Comparison of ENCODE assay signal across 18 cellular contexts in the genomic region with DNA sequence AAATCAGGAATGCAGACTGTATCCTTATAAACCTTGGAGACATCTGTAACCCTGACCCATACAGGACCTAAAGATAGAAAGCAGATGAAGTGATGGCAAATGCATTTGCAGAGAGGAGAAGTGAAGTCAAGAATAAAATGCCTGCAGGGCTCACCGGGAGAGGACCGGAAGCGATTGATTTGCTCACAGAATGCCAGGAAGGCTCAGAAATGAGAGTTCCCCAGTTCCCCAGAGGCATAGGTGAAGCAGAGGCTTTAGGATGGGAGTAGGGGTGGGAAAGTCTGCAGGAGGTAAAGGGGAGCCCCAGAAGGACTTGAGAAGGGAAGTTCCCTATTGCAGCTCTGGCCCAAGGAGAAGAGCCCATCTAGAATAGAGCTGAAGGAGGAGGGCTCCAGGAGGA.
DNase-seq lines count a peak whose midpoint lies in the region; ATAC-seq lines count a peak whose summit lies in the region.
"Had no signal": no experiment of that assay in that cellular context is flagged by ENCODE, and none has a peak within 500 bp of the region (broad histone marks: within the 10 kb centered on the region; RNA-seq: fewer than 3 reads in every experiment).

No MANE protein-coding gene starts in this region.

- no peaks in the 10 kb centered on the region for H3K9me3 ChIP-seq in effector memory CD4-positive, alpha-beta T cell (ENCODE audit: control insufficient read depth, low read length)
- H3K9me3 ChIP-seq: Peyer's patch, stomach had no signal

- ATAC-seq in T-cell (replicated peaks in 1 of 4) (no peak), GM21515 (IDR thresholded peaks at IDR 0.05; ENCODE audit: unreplicated experiment) (no peak)
- no peak for ATAC-seq in stimulated activated memory B cell treated with anti-CD40 and anti-IgM and Interleukin-4, amounts not matched to agents 10 μg/mL and 1 μg/mL and 100 μg/mL, for 72 hours
- ATAC-seq: esophagus mucosa, left lobe of liver had no signal

- H3K27ac ChIP-seq in effector memory CD4-positive, alpha-beta T cell (ENCODE audit: insufficient read depth, low read length, poor library complexity, severe bottlenecking) = peak overlapping the region; percentile 14
- H3K27ac ChIP-seq in caudate nucleus (ENCODE audit: low read depth, low read length) = no peak overlapping the region
- H3K27ac ChIP-seq: Peyer's patch had no signal

- peaks cover 57% of the 10 kb centered on the region for H3K4me1 Mint-ChIP-seq in activated CD4-positive, alpha-beta T cell treated with anti-CD3 and anti-CD28 coated beads, Interleukin-2, amount 10 ng/mL, durations not matched to agents 24 days and 14 days
- peaks cover 65 to 76% (median 73%) of the 10 kb centered on the region in 3 donors for H3K4me1 Mint-ChIP-seq in T-cell
- H3K4me1 Mint-ChIP-seq in stimulated activated memory B cell treated with anti-CD40 and anti-IgM and Interleukin-4, amounts not matched to agents 10 μg/mL and 1 μg/mL and 100 μg/mL, for 72 hours = peaks cover 68% of the 10 kb centered on the region

- peaks cover 10% of the 10 kb centered on the region for H3K9me3 Mint-ChIP-seq in activated CD4-positive, alpha-beta T cell treated with anti-CD3 and anti-CD28 coated beads, Interleukin-2, amount 10 ng/mL, durations not matched to agents 24 days and 14 days
- H3K9me3 Mint-ChIP-seq in T-cell = peaks cover 0 to 6% (median 4%) of the 10 kb centered on the region in 3 donors
- H3K9me3 Mint-ChIP-seq in stimulated activated memory B cell treated with anti-CD40 and anti-IgM and Interleukin-4, amounts not matched to agents 10 μg/mL and 1 μg/mL and 100 μg/mL, for 72 hours = peaks cover 5% of the 10 kb centered on the region

- H3K4me3 Mint-ChIP-seq in activated CD4-positive, alpha-beta T cell treated with anti-CD3 and anti-CD28 coated beads, Interleukin-2, amount 10 ng/mL, durations not matched to agents 24 days and 14 days = peak overlapping the region; percentile 33
- H3K4me3 Mint-ChIP-seq in T-cell = peak overlapping the region; percentile 38 to 100 (median 40)
- H3K4me3 Mint-ChIP-seq in stimulated activated memory B cell treated with anti-CD40 and anti-IgM and Interleukin-4, amounts not matched to agents 10 μg/mL and 1 μg/mL and 100 μg/mL, for 72 hours = no peak overlapping the region
- H3K4me3 Mint-ChIP-seq: nephron had no signal

- no peaks in the 10 kb centered on the region for H3K27me3 ChIP-seq in effector memory CD4-positive, alpha-beta T cell (replicated peaks; ENCODE audit: control insufficient read depth, insufficient read depth, low read length, poor library complexity, severe bottlenecking)
- H3K27me3 ChIP-seq: Peyer's patch, stomach had no signal

- POLR2A ChIA-PET in T-cell (lab: Charles Lee) = interaction anchor here in 1 of 2 donors (0.6 kb wide), 1 partner anchor 121 kb away, joined by 3 read pairs; no protein-coding TSS in a partner anchor

- H3K4me1 ChIP-seq in effector memory CD4-positive, alpha-beta T cell (ENCODE audit: control insufficient read depth, insufficient read depth, low read length, poor library complexity, severe bottlenecking) = peaks cover 46% of the 10 kb centered on the region

- peak; percentile 56 for DNase-seq in activated CD4-positive, alpha-beta T cell treated with anti-CD3 and anti-CD28 coated beads, Interleukin-2, amount 10 ng/mL, durations not matched to agents 24 days and 14 days
- DNase-seq in activated CD4-positive, alpha-beta T cell treated with anti-CD3 and anti-CD28 coated beads for 4 hours = no peak
- DNase-seq in T-cell (no peak), caudate nucleus (lab: John Stamatoyannopoulos, UW) (no peak), SHP77 (lab: John Stamatoyannopoulos, UW) (no peak)
- DNase-seq in effector memory CD4-positive, alpha-beta T cell = no peak
- DNase-seq: activated CD4-positive, alpha-beta T cell treated with anti-CD3 and anti-CD28 coated beads, Interleukin-2, amount 50 U/mL, for 4 hours; activated naive CD4-positive, alpha-beta T cell; Kasumi-1; NCI-H187 treated with DMSO at 0.1 percent for 48 hours; NCI-H526 treated with DMSO at 0.1 percent for 48 hours; Peyer's patch; stomach had no signal

- peak overlapping the region; percentile 6 for H3K27ac Mint-ChIP-seq in activated CD4-positive, alpha-beta T cell treated with anti-CD3 and anti-CD28 coated beads, Interleukin-2, amount 10 ng/mL, durations not matched to agents 24 days and 14 days
- H3K27ac Mint-ChIP-seq in T-cell = peak overlapping the region; percentile 92 to 93
- peak overlapping the region; percentile 33 for H3K27ac Mint-ChIP-seq in stimulated activated memory B cell treated with anti-CD40 and anti-IgM and Interleukin-4, amounts not matched to agents 10 μg/mL and 1 μg/mL and 100 μg/mL, for 72 hours

- H3K27me3 Mint-ChIP-seq in activated CD4-positive, alpha-beta T cell treated with anti-CD3 and anti-CD28 coated beads, Interleukin-2, amount 10 ng/mL, durations not matched to agents 24 days and 14 days = no peaks in the 10 kb centered on the region
- H3K27me3 Mint-ChIP-seq in T-cell = no peaks in the 10 kb centered on the region
- H3K27me3 Mint-ChIP-seq in stimulated activated memory B cell treated with anti-CD40 and anti-IgM and Interleukin-4, amounts not matched to agents 10 μg/mL and 1 μg/mL and 100 μg/mL, for 72 hours = no peaks in the 10 kb centered on the region

- CTCF ChIA-PET in T-cell (lab: Charles Lee) = interaction anchor here in 1 of 2 donors (1.0 to 1.2 kb wide), 3 partner anchors 8 to 65 kb away, joined by 3 to 4 read pairs (median 3); no protein-coding TSS in a partner anchor

- intact Hi-C loops in activated CD4-positive, alpha-beta T cell treated with anti-CD3 and anti-CD28 coated beads, Interleukin-2, amount 10 ng/mL, durations not matched to agents 24 days and 14 days (cut with micrococcal nuclease) = no loop called here

- H3K36me3 Mint-ChIP-seq in activated CD4-positive, alpha-beta T cell treated with anti-CD3 and anti-CD28 coated beads, Interleukin-2, amount 10 ng/mL, durations not matched to agents 24 days and 14 days (ENCODE audit: low read depth) = peaks cover 38% of the 10 kb centered on the region
- H3K36me3 Mint-ChIP-seq in T-cell = peaks cover 27% of the 10 kb centered on the region
- peaks cover 16% of the 10 kb centered on the region for H3K36me3 Mint-ChIP-seq in stimulated activated memory B cell treated with anti-CD40 and anti-IgM and Interleukin-4, amounts not matched to agents 10 μg/mL and 1 μg/mL and 100 μg/mL, for 72 hours

- peak overlapping the region; percentile 5 for H3K4me3 ChIP-seq in effector memory CD4-positive, alpha-beta T cell (ENCODE audit: insufficient read depth, low read depth, low read length, poor library complexity, severe bottlenecking)
- H3K4me3 ChIP-seq: Peyer's patch, stomach had no signal

- H3K36me3 ChIP-seq in effector memory CD4-positive, alpha-beta T cell (ENCODE audit: control insufficient read depth, insufficient read depth, low read length) = peaks cover 3% of the 10 kb centered on the region
- H3K36me3 ChIP-seq: Peyer's patch, stomach had no signal

Comparison
In these comparisons a context has a peak if more than half of its experiments do, and no peak if none do; other contexts are left out.
1. H3K27ac Mint-ChIP-seq: peak in every context shown above with its lines; median percentile 92 in T-cell; 33 in stimulated activated memory B cell treated with anti-CD40 and anti-IgM and Interleukin-4, amounts not matched to agents 10 μg/mL and 1 μg/mL and 100 μg/mL, for 72 hours; 6 in activated CD4-positive, alpha-beta T cell treated with anti-CD3 and anti-CD28 coated beads, Interleukin-2, amount 10 ng/mL, durations not matched to agents 24 days and 14 days.